Comparison of ENCODE assay signal across 8 cellular contexts in the genomic region with DNA sequence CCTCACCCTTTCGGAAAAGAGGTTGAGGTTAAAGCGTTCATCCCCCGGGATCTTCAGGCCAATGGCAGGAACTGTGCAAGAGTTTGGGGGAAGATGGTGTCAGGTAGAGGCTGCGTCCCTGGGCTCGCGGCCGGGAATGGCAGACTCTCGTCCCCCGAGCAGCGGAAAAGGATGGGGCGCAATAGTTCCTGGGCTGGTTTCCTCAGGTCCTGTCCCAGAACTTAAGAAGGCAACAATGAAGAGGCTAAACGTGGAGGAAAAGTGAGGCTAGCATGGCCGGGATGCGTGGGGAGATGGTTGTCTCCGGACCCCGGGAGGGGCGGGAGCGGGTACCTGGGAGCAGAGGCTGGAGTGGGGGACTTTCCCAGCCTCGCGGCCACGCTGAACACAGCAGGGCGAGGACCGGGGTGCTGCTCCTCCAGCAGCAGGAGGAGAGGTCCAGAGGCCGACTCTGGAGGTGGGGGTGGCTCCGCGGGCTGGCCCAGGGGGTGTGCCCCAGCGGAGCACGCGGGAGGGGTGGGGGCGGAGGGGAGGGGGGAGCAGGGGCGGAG. TPM values are rescaled to one million over a fixed set of nuclear protein-coding genes. Genes with fewer than 3 reads are reported as not detected.
A peak's percentile ranks its signal among the peaks of the same experiment; 100 is the strongest.
DNase-seq lines count a peak whose midpoint lies in the region; ATAC-seq and TF ChIP-seq lines count a peak whose summit lies in the region.

No MANE protein-coding gene starts in this region.

- H3K4me1 Mint-ChIP-seq in CD4-positive, alpha-beta T cell (ENCODE audit: low read depth), result peaks cover 38% of the 10 kb centered on the region
- H3K4me1 Mint-ChIP-seq in activated T-cell treated with anti-CD3 and anti-CD28 coated beads, Interleukin-2, amount 50 U/mL, for 72 hours (ENCODE audit: low read depth), result peaks cover 40% of the 10 kb centered on the region

- peaks cover 23% of the 10 kb centered on the region for H3K27me3 Mint-ChIP-seq in CD4-positive, alpha-beta T cell
- H3K27me3 Mint-ChIP-seq in activated T-cell treated with anti-CD3 and anti-CD28 coated beads, Interleukin-2, amount 50 U/mL, for 72 hours (ENCODE audit: low read depth), result peaks cover 26% of the 10 kb centered on the region

- CTCF ChIA-PET in CD4-positive, alpha-beta T cell (lab: Charles Lee), result no interaction called here

- peak overlapping the region; percentile 68 for H3K27ac Mint-ChIP-seq in CD4-positive, alpha-beta T cell
- H3K27ac Mint-ChIP-seq in activated T-cell treated with anti-CD3 and anti-CD28 coated beads, Interleukin-2, amount 50 U/mL, for 72 hours, result peak overlapping the region; percentile 13

- H3K4me3 Mint-ChIP-seq in CD4-positive, alpha-beta T cell, result peak overlapping the region; percentile 91
- peak overlapping the region; percentile 79 to 85 for H3K4me3 Mint-ChIP-seq in activated T-cell treated with anti-CD3 and anti-CD28 coated beads, Interleukin-2, amount 50 U/mL, for 72 hours

- H3K27ac ChIP-seq in CD4-positive, alpha-beta T cell (ENCODE audit: low read depth, low read length), result no peak overlapping the region
- peak overlapping the region; percentile 60 for H3K27ac ChIP-seq in left ventricle myocardium inferior (replicated peaks)
- H3K27ac ChIP-seq in gastrocnemius medialis, result no peak overlapping the region

- in situ Hi-C loops in gastrocnemius medialis (cut with MboI; ENCODE audit: low sequenced_read_pairs in 4 of 4), result no loop called here
- in situ Hi-C loops in ACHN (cut with HindIII; ENCODE audit: low pct_ligation_motif_present, low pct_unique_long_range_greater_than_20kb, low sequenced_read_pairs), result no loop called here

- TF ChIP-seq CTCF in CD4-positive, alpha-beta T cell (IDR thresholded peaks at IDR 0.05), result no peak
- TF ChIP-seq CTCF in left ventricle myocardium inferior (IDR thresholded peaks at IDR 0.05; ENCODE audit: borderline replicate concordance), result no peak
- no peak for TF ChIP-seq CTCF in gastrocnemius medialis (IDR thresholded peaks at IDR 0.05 in 4 of 5, conservative IDR thresholded peaks at IDR 0.05 in 1 of 5)

- H3K4me3 ChIP-seq in left ventricle myocardium inferior, result peak overlapping the region; percentile 67
- peak overlapping the region; percentile 43 to 53 (median 50) for H3K4me3 ChIP-seq in gastrocnemius medialis

- peaks cover 18% of the 10 kb centered on the region for H3K4me1 ChIP-seq in left ventricle myocardium inferior
- H3K4me1 ChIP-seq in gastrocnemius medialis, result peaks cover 4 to 5% of the 10 kb centered on the region in 2 donors

- H3K27me3 ChIP-seq in CD4-positive, alpha-beta T cell (ENCODE audit: control insufficient read depth, insufficient read depth, low read length), result no peaks in the 10 kb centered on the region
- H3K27me3 ChIP-seq in left ventricle myocardium inferior (ENCODE audit: low read depth) (peaks cover 96% of the 10 kb centered on the region), gastrocnemius medialis (peaks cover 22 to 33% (median 28%) of the 10 kb centered on the region in 3 donors)

- no peaks in the 10 kb centered on the region for H3K9me3 ChIP-seq in CD4-positive, alpha-beta T cell (ENCODE audit: control insufficient read depth, low read length)
- H3K9me3 ChIP-seq in left ventricle myocardium inferior (replicated peaks), result no peaks in the 10 kb centered on the region
- H3K9me3 ChIP-seq in gastrocnemius medialis, result no peaks in the 10 kb centered on the region

- intact Hi-C loops in CD4-positive, alpha-beta T cell (cut with DNase I, micrococcal nuclease), result no loop called here
- intact Hi-C loops in left ventricle myocardium inferior (cut with micrococcal nuclease) (no loop called here), gastrocnemius medialis (cut with DNase I; ENCODE audit: low total_unique reads) (no loop called here), posterior vena cava (cut with DNase I) (no loop called here)

- POLR2A ChIA-PET in CD4-positive, alpha-beta T cell (lab: Charles Lee), result no interaction called here

- no peak for TF ChIP-seq POLR2A in gastrocnemius medialis (IDR thresholded peaks at IDR 0.05)

- ATAC-seq in CD4-positive, alpha-beta T cell (ENCODE audit: poor library complexity), result peak; percentile 25
- peak; percentile 4 for ATAC-seq in HG02642 (IDR thresholded peaks at IDR 0.05; ENCODE audit: poor library complexity, unreplicated experiment)
- ATAC-seq in activated T-cell treated with anti-CD3 and anti-CD28 coated beads, Interleukin-2, amount 50 U/mL, for 72 hours (replicated peaks in 1 of 2), result peak; percentile 32 to 39
- ATAC-seq in gastrocnemius medialis, result no peak

- H3K36me3 Mint-ChIP-seq in CD4-positive, alpha-beta T cell (ENCODE audit: low read depth), result no peaks in the 10 kb centered on the region
- H3K36me3 Mint-ChIP-seq in activated T-cell treated with anti-CD3 and anti-CD28 coated beads, Interleukin-2, amount 50 U/mL, for 72 hours (ENCODE audit: insufficient read depth in 2 of 2), result peaks cover 2 to 3% of the 10 kb centered on the region in 2 donors

- no peak for DNase-seq in CD4-positive, alpha-beta T cell
- DNase-seq in activated T-cell treated with anti-CD3 and anti-CD28 coated beads, Interleukin-2, amount 50 U/mL, for 72 hours, result peak in 1 of 2 donors; percentile 45
- DNase-seq in left ventricle myocardium inferior, result no peak
- DNase-seq in gastrocnemius medialis, result no peak
- no peak for DNase-seq in ACHN
- DNase-seq in effector CD8-positive, alpha-beta T cell (lab: John Stamatoyannopoulos, UW), result no peak
- DNase-seq in posterior vena cava (ENCODE audit: low spot score), result no peak

- no peaks in the 10 kb centered on the region for H3K9me3 Mint-ChIP-seq in CD4-positive, alpha-beta T cell
- no peaks in the 10 kb centered on the region for H3K9me3 Mint-ChIP-seq in activated T-cell treated with anti-CD3 and anti-CD28 coated beads, Interleukin-2, amount 50 U/mL, for 72 hours

- no peaks in the 10 kb centered on the region for H3K36me3 ChIP-seq in left ventricle myocardium inferior
- H3K36me3 ChIP-seq in gastrocnemius medialis, result no peaks in the 10 kb centered on the region

RNA-seq across cellular contexts. Expression of a gene that starts 0.9 kb away (rescaled TPM):
- 1 to 10 TPM; 1.7 to 1.8 TPM for total RNA-seq in CD4-positive, alpha-beta T cell
- total RNA-seq in activated T-cell treated with anti-CD3 and anti-CD28 coated beads, Interleukin-2, amount 50 U/mL, for 72 hours, result 10 to 100 TPM; 23.1 to 30.3 TPM
- 2.2 TPM for total RNA-seq in left ventricle myocardium inferior
- total RNA-seq in gastrocnemius medialis, result 1 to 10 TPM in 3 of 4 donors, under 1 TPM in 1; 0.27 to 3.8 (median 2.8) TPM
- total RNA-seq in posterior vena cava, result 10 to 100 TPM in 1 of 2 donors, 1 to 10 TPM in 1; 5.8 to 10.3 TPM

RNA-seq across cellular contexts. Expression of a gene that starts 28.1 kb away (rescaled TPM):
- total RNA-seq in CD4-positive, alpha-beta T cell, result under 1 TPM in 1 of 2 experiments, not detected in 1; 0.11 TPM
- total RNA-seq in activated T-cell treated with anti-CD3 and anti-CD28 coated beads, Interleukin-2, amount 50 U/mL, for 72 hours, result under 1 TPM in 1 of 2 donors, not detected in 1; 0.21 TPM
- total RNA-seq in left ventricle myocardium inferior, result 0.19 TPM
- under 1 TPM in 1 of 4 donors, not detected in 3; 0.10 TPM for total RNA-seq in gastrocnemius medialis
- total RNA-seq in posterior vena cava, result 1 to 10 TPM in 1 of 2 donors, under 1 TPM in 1; 0.95 to 1.3 TPM

Comparison
In these comparisons a context has a peak if more than half of its experiments do, and no peak if none do; other contexts are left out.
1. ATAC-seq: peak in CD4-positive, alpha-beta T cell (single experiment), HG02642 (single experiment) and activated T-cell treated with anti-CD3 and anti-CD28 coated beads, Interleukin-2, amount 50 U/mL, for 72 hours (2 of 2); none in gastrocnemius medialis (0 of 2).